Comparison of ENCODE assay signal across 13 cellular contexts in the genomic region with DNA sequence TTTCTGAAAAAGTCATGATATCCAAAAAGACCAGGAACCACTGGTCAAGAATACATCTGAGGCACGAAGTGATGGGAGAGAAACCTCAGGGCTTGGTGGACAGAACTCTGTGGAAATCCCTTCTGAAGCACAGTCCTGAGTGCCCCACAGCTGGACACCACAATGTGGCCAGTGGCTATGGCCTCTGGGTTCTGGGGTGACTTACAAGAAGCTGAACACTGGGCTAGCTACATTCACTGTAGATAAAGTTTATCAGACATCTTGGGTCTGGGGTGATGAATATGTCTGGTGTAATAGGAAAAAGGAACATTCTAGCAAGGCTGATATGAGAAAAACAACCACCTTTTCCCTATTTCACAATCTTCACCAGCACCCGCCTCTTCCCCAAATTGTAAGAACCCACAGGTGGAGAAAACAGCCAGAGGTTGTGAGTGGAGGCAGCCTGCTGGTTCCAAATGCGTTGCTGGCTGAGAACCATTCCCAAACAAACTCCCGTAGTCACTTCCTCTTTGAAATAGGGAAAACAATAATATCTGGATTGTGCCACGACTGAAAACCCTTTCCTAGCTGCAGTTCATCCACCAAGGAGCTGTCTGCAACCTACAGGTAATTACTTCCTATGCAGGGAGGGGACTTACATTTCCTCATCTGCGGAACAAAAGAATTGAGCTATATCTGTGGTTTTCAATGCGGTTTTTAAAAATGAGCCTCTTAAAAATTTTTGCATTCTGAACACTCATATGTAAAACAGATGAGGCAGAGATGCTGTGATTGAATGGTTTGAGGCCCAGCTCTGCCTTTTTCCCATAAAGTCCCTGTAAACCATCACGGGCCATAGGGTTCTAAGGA.
DNase-seq lines count a peak whose midpoint lies in the region; ATAC-seq and TF ChIP-seq lines count a peak whose summit lies in the region.
"Had no signal": no experiment of that assay in that cellular context is flagged by ENCODE, and none has a peak within 500 bp of the region (broad histone marks: within the 10 kb centered on the region; RNA-seq: fewer than 3 reads in every experiment).

No MANE protein-coding gene starts in this region.

- no peaks in the 10 kb centered on the region for H3K9me2 ChIP-seq in DOHH2 (replicated peaks; ENCODE audit: control insufficient read depth, low read length)

- H3K4me1 ChIP-seq in DOHH2 (ENCODE audit: control insufficient read depth, low read length), result peaks cover 13% of the 10 kb centered on the region
- no peaks in the 10 kb centered on the region for H3K4me1 ChIP-seq in mesendoderm (ENCODE audit: control insufficient read depth, low read depth, low read length)
- no peaks in the 10 kb centered on the region for H3K4me1 ChIP-seq in smooth muscle cell (ENCODE audit: low read depth)
- H3K4me1 ChIP-seq: right lobe of liver had no signal

- H2BK5ac ChIP-seq in mesendoderm (ENCODE audit: low read length), result no peak overlapping the region

- CTCF ChIA-PET in activated CD8-positive, alpha-beta T cell treated with anti-CD3 and anti-CD28 coated beads, Interleukin-2, amount 10 ng/mL, durations not matched to agents 7 days and 5 days (lab: Charles Lee), result interaction anchor here (0.7 to 1.7 kb wide), 9 partner anchors 11 to 383 kb away, joined by 3 to 7 read pairs (median 3); no protein-coding TSS in a partner anchor

- H3K4me3 Mint-ChIP-seq in activated CD8-positive, alpha-beta T cell treated with anti-CD3 and anti-CD28 coated beads, Interleukin-2, amount 10 ng/mL, durations not matched to agents 7 days and 5 days, result no peak overlapping the region

- peaks cover 4% of the 10 kb centered on the region for H3K27me3 ChIP-seq in DOHH2 (ENCODE audit: control insufficient read depth, low read length)
- no peaks in the 10 kb centered on the region for H3K27me3 ChIP-seq in mesendoderm (ENCODE audit: insufficient read depth, low read length, poor library complexity)
- H3K27me3 ChIP-seq in smooth muscle cell (ENCODE audit: low read depth), result no peaks in the 10 kb centered on the region
- H3K27me3 ChIP-seq: BLaER1, right lobe of liver had no signal

- no peak for TF ChIP-seq CTCF in DOHH2 (IDR thresholded peaks at IDR 0.05; ENCODE audit: low read depth, low read length, poor library complexity, severe bottlenecking)
- TF ChIP-seq CTCF in smooth muscle cell (IDR thresholded peaks at IDR 0.05; ENCODE audit: borderline replicate concordance, insufficient read depth, poor library complexity, severe bottlenecking), result no peak

- peaks cover 36% of the 10 kb centered on the region for H3K4me1 Mint-ChIP-seq in activated CD8-positive, alpha-beta T cell treated with anti-CD3 and anti-CD28 coated beads, Interleukin-2, amount 10 ng/mL, durations not matched to agents 7 days and 5 days (ENCODE audit: low read depth)

- H3K4me3 ChIP-seq in DOHH2 (ENCODE audit: low read length) (peak overlapping the region; percentile 4), mesendoderm (ENCODE audit: low read length) (no peak overlapping the region), smooth muscle cell (no peak overlapping the region)
- no peak overlapping the region for H3K4me3 ChIP-seq in Jurkat, Clone E6-1 (ENCODE audit: low read length)
- H3K4me3 ChIP-seq: BLaER1, right lobe of liver had no signal

- no CpG with 5 or more reads among the region's 8 CpGs for WGBS in mesendoderm (ENCODE audit: extremely low coverage, insufficient coverage, low lambda C conversion rate)
- 89% methylated on average over 8 of the region's 8 CpGs for WGBS in smooth muscle cell (ENCODE audit: low lambda C conversion rate)

- H3K27ac Mint-ChIP-seq in activated CD8-positive, alpha-beta T cell treated with anti-CD3 and anti-CD28 coated beads, Interleukin-2, amount 10 ng/mL, durations not matched to agents 7 days and 5 days, result peak overlapping the region; percentile 40

- H3K9ac ChIP-seq in mesendoderm (ENCODE audit: low read length), result no peak overlapping the region
- H3K9ac ChIP-seq in smooth muscle cell (ENCODE audit: low read depth), result no peak overlapping the region
- H3K9ac ChIP-seq: BLaER1 had no signal

- no peaks in the 10 kb centered on the region for H3K79me2 ChIP-seq in DOHH2 (ENCODE audit: control insufficient read depth, low read length)
- H3K79me2 ChIP-seq in mesendoderm (ENCODE audit: control insufficient read depth, insufficient read depth, low read length), result no peaks in the 10 kb centered on the region
- no peaks in the 10 kb centered on the region for H3K79me2 ChIP-seq in smooth muscle cell (ENCODE audit: low read depth)

- H3K9me3 ChIP-seq in DOHH2 (ENCODE audit: control insufficient read depth, insufficient read depth, low read length), result no peaks in the 10 kb centered on the region
- no peaks in the 10 kb centered on the region for H3K9me3 ChIP-seq in smooth muscle cell (replicated peaks; ENCODE audit: low read depth)
- H3K9me3 ChIP-seq: BLaER1, right lobe of liver had no signal

- no peak overlapping the region for H3K18ac ChIP-seq in mesendoderm (ENCODE audit: low read length)

- H3K27ac ChIP-seq in DOHH2 (ENCODE audit: low read depth, low read length) (no peak overlapping the region), mesendoderm (ENCODE audit: low read depth, low read length) (no peak overlapping the region), smooth muscle cell (ENCODE audit: low read depth) (no peak overlapping the region)
- H3K27ac ChIP-seq: BLaER1, right lobe of liver had no signal

- no peak overlapping the region for H4K5ac ChIP-seq in mesendoderm (ENCODE audit: low read length)

- no peak overlapping the region for H2BK15ac ChIP-seq in mesendoderm (replicated peaks; ENCODE audit: low read depth)

- H2AFZ ChIP-seq in smooth muscle cell (ENCODE audit: low read depth), result no peak overlapping the region

- no peak overlapping the region for H3K4ac ChIP-seq in mesendoderm (ENCODE audit: low read depth, low read length)

- ATAC-seq in activated CD8-positive, alpha-beta T cell treated with anti-CD3 and anti-CD28 coated beads, Interleukin-2, amount 10 ng/mL, durations not matched to agents 7 days and 5 days, result peak; percentile 44
- ATAC-seq in GM18502 (IDR thresholded peaks at IDR 0.05; ENCODE audit: poor library complexity, unreplicated experiment), result no peak
- ATAC-seq: right lobe of liver had no signal

- H3K9me3 Mint-ChIP-seq in activated CD8-positive, alpha-beta T cell treated with anti-CD3 and anti-CD28 coated beads, Interleukin-2, amount 10 ng/mL, durations not matched to agents 7 days and 5 days (ENCODE audit: insufficient read depth), result no peaks in the 10 kb centered on the region

- peak; percentile 45 to 53 for DNase-seq in AML-193 (lab: John Stamatoyannopoulos, UW)
- DNase-seq in Jurkat, Clone E6-1 (ENCODE audit: low read depth, low spot score), result peak; percentile 63
- DNase-seq in activated CD8-positive, alpha-beta T cell treated with anti-CD3 and anti-CD28 coated beads, Interleukin-2, amount 10 ng/mL, durations not matched to agents 7 days and 5 days, result no peak
- no peak for DNase-seq in hepatic stellate cell (ENCODE audit: low spot score)
- no peak for DNase-seq in mesendoderm
- DNase-seq in smooth muscle cell (lab: John Stamatoyannopoulos, UW; ENCODE audit: unreplicated experiment), result no peak
- DNase-seq: H7, NCI-H146, right lobe of liver, substantia nigra had no signal

- no peak overlapping the region for H2BK120ac ChIP-seq in mesendoderm (ENCODE audit: low read depth, low read length)

- H4K20me1 ChIP-seq in DOHH2 (ENCODE audit: control insufficient read depth, insufficient read depth, low read depth, low read length), result 0 out of 2 replicates have a peak, but pooled peaks cover 4% of the 10 kb centered on the region
- H4K20me1 ChIP-seq in smooth muscle cell (ENCODE audit: low read depth), result no peaks in the 10 kb centered on the region

- no peak overlapping the region for H3K56ac ChIP-seq in mesendoderm (ENCODE audit: low read length)

- POLR2A ChIA-PET in activated CD8-positive, alpha-beta T cell treated with anti-CD3 and anti-CD28 coated beads, Interleukin-2, amount 10 ng/mL, durations not matched to agents 7 days and 5 days (lab: Charles Lee), result interaction anchor here (0.6 to 0.9 kb wide), 2 partner anchors 23 to 333 kb away, joined by 3 read pairs; no protein-coding TSS in a partner anchor

- H3K79me1 ChIP-seq in mesendoderm (ENCODE audit: low read length), result no peaks in the 10 kb centered on the region

- H3K4me2 ChIP-seq in DOHH2 (ENCODE audit: low read length) (peak overlapping the region; percentile 40), mesendoderm (ENCODE audit: low read length) (no peak overlapping the region), smooth muscle cell (no peak overlapping the region)
- H3K4me2 ChIP-seq: BLaER1 had no signal

- no peak overlapping the region for H4K8ac ChIP-seq in mesendoderm (ENCODE audit: low read depth, low read length)

- no peak overlapping the region for H2AK5ac ChIP-seq in mesendoderm (ENCODE audit: low read length)

- H3K27me3 Mint-ChIP-seq in activated CD8-positive, alpha-beta T cell treated with anti-CD3 and anti-CD28 coated beads, Interleukin-2, amount 10 ng/mL, durations not matched to agents 7 days and 5 days (ENCODE audit: low read depth), result no peaks in the 10 kb centered on the region

- H3K36me3 Mint-ChIP-seq in activated CD8-positive, alpha-beta T cell treated with anti-CD3 and anti-CD28 coated beads, Interleukin-2, amount 10 ng/mL, durations not matched to agents 7 days and 5 days (ENCODE audit: low read depth), result peaks cover 13% of the 10 kb centered on the region

- H3F3A ChIP-seq in DOHH2 (ENCODE audit: control insufficient read depth, insufficient read depth), result no peaks in the 10 kb centered on the region
- no peaks in the 10 kb centered on the region for H3F3A ChIP-seq in smooth muscle cell (ENCODE audit: low read depth)

- H3K36me3 ChIP-seq in DOHH2 (ENCODE audit: control insufficient read depth, low read length) (no peaks in the 10 kb centered on the region), mesendoderm (ENCODE audit: control insufficient read depth, insufficient read depth, low read length) (no peaks in the 10 kb centered on the region), smooth muscle cell (ENCODE audit: low read depth) (no peaks in the 10 kb centered on the region)
- H3K36me3 ChIP-seq: right lobe of liver had no signal

- H3K23ac ChIP-seq in mesendoderm (ENCODE audit: low read length), result no peak overlapping the region

Comparison
In these comparisons a context has a peak if more than half of its experiments do, and no peak if none do; other contexts are left out.
1. DNase-seq: peak in AML-193 (2 of 2) and Jurkat, Clone E6-1 (single experiment); none in activated CD8-positive, alpha-beta T cell treated with anti-CD3 and anti-CD28 coated beads, Interleukin-2, amount 10 ng/mL, durations not matched to agents 7 days and 5 days (single experiment), hepatic stellate cell (single experiment), mesendoderm (single experiment) and smooth muscle cell (single experiment).